In the genomic region with DNA sequence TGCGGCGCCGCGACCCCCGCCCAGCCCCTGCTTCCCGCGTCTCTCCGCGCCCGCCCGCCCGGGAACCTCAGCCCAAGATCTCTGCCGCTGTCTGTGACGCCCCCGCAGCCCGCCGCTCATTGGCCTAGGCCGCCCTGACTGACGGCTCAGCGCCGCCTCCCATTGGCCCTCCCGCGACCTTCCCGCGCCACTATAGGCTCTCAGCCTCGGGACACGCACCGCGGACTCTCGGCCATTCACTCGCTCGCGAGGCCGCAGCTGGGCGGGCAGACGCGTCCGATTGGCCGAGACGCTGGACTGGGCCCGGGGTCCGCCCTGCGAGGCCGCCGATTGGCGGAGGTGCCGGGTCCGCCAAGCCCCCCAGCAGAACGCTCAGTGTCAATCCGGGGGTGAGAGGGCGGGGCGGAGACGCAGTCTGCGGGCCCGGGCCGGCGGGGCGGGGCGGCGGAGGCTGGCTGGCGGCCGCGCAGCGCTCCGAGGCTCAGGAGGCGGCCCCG, we compare ENCODE assay signal across 8 cellular contexts. TPM values are rescaled to one million over a fixed set of nuclear protein-coding genes. Genes with fewer than 3 reads are reported as not detected.
DNase-seq lines count a peak whose midpoint lies in the region; ATAC-seq, FAIRE-seq and TF ChIP-seq lines count a peak whose summit lies in the region.

A gene (minus strand): TSS at position 95 of the 497 bp plus-strand sequence. CDS start 215 bp downstream, outside the sequence.

- H3K27ac Mint-ChIP-seq in WTC11, result peak within 1 kb of the TSS; percentile 98

- POLR2A ChIA-PET in WTC11 (lab: Charles Lee), result interaction anchor here (0.6 to 1.2 kb wide), 3 partner anchors 18 to 158 kb away, joined by 3 to 5 read pairs (median 5); a partner anchor contains a TSS

- TF ChIP-seq CTCF in WTC11 (IDR thresholded peaks at IDR 0.05), result no peak
- TF ChIP-seq CTCF in bronchial epithelial cell (IDR thresholded peaks at IDR 0.05; ENCODE audit: insufficient read depth, low read length, severe bottlenecking), result no peak

- ATAC-seq in GM19023 (IDR thresholded peaks at IDR 0.05; ENCODE audit: unreplicated experiment) (peak; percentile 93), HG03280 (IDR thresholded peaks at IDR 0.05; ENCODE audit: unreplicated experiment) (peak; percentile 88), WTC11 (peak; percentile 94)

- 0 out of 2 replicates have a peak, but pooled peaks cover 7% of the 10 kb centered on the region for H3K27me3 Mint-ChIP-seq in WTC11 (ENCODE audit: low read depth)

- no peaks in the 10 kb centered on the region for H3K36me3 ChIP-seq in bronchial epithelial cell (ENCODE audit: control insufficient read depth, insufficient read depth, low read length)

- peak within 1 kb of the TSS; percentile 76 for H3K4me3 ChIP-seq in bronchial epithelial cell (ENCODE audit: low read depth, low read length)
- peak within 1 kb of the TSS; percentile 63 to 95 (median 85) for H3K4me3 ChIP-seq in skin epidermis

- FAIRE-seq in bronchial epithelial cell (lab: Jason Lieb, UNC), result no peak

- H3K27ac ChIP-seq in skin epidermis, result peak within 1 kb of the TSS; percentile 71 to 98 (median 93)

- H3K27me3 ChIP-seq in bronchial epithelial cell (ENCODE audit: control insufficient read depth, insufficient read depth, low read length), result no peaks in the 10 kb centered on the region

- H3K9me3 Mint-ChIP-seq in WTC11, result no peaks in the 10 kb centered on the region

- 0 out of 2 replicates have a peak, but pooled peaks cover 3% of the 10 kb centered on the region for H3K36me3 Mint-ChIP-seq in WTC11

- CTCF ChIA-PET in WTC11 (lab: Charles Lee), result interaction anchor here (0.6 to 3.4 kb wide), 4 partner anchors 19 to 288 kb away, joined by 3 to 18 read pairs (median 6); a partner anchor contains a TSS

- DNase-seq in AG08395 (ENCODE audit: low spot score), result peak; percentile 99
- DNase-seq in NCI-H345 (lab: John Stamatoyannopoulos, UW), result peak; percentile 96
- DNase-seq in WTC11 (ENCODE audit: low spot score), result peak; percentile 99
- DNase-seq in bronchial epithelial cell (ENCODE audit: low read depth), result peak; percentile 94
- DNase-seq in iPS-NIHi11 (ENCODE audit: low spot score), result peak; percentile 99

- H3K4me3 Mint-ChIP-seq in WTC11, result peak within 1 kb of the TSS; percentile 90

- peaks cover 32% of the 10 kb centered on the region for H3K4me1 Mint-ChIP-seq in WTC11

TF ChIP-seq in WTC11, 78 proteins besides CTCF, POLR2A, EP300 and RAD21 (continues in another document):
- TF ChIP-seq, protein P1, sequence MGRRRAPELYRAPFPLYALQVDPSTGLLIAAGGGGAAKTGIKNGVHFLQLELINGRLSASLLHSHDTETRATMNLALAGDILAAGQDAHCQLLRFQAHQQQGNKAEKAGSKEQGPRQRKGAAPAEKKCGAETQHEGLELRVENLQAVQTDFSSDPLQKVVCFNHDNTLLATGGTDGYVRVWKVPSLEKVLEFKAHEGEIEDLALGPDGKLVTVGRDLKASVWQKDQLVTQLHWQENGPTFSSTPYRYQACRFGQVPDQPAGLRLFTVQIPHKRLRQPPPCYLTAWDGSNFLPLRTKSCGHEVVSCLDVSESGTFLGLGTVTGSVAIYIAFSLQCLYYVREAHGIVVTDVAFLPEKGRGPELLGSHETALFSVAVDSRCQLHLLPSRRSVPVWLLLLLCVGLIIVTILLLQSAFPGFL (CRISPR knock-in tag; IDR thresholded peaks at IDR 0.05; ENCODE audit: borderline replicate concordance), result no peak
- TF ChIP-seq, protein P2, sequence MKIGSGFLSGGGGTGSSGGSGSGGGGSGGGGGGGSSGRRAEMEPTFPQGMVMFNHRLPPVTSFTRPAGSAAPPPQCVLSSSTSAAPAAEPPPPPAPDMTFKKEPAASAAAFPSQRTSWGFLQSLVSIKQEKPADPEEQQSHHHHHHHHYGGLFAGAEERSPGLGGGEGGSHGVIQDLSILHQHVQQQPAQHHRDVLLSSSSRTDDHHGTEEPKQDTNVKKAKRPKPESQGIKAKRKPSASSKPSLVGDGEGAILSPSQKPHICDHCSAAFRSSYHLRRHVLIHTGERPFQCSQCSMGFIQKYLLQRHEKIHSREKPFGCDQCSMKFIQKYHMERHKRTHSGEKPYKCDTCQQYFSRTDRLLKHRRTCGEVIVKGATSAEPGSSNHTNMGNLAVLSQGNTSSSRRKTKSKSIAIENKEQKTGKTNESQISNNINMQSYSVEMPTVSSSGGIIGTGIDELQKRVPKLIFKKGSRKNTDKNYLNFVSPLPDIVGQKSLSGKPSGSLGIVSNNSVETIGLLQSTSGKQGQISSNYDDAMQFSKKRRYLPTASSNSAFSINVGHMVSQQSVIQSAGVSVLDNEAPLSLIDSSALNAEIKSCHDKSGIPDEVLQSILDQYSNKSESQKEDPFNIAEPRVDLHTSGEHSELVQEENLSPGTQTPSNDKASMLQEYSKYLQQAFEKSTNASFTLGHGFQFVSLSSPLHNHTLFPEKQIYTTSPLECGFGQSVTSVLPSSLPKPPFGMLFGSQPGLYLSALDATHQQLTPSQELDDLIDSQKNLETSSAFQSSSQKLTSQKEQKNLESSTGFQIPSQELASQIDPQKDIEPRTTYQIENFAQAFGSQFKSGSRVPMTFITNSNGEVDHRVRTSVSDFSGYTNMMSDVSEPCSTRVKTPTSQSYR (CRISPR knock-in tag; IDR thresholded peaks at IDR 0.05), result no peak
- TF ChIP-seq ZNF121 (CRISPR knock-in tag; IDR thresholded peaks at IDR 0.05), result no peak
- TF ChIP-seq, protein P3, sequence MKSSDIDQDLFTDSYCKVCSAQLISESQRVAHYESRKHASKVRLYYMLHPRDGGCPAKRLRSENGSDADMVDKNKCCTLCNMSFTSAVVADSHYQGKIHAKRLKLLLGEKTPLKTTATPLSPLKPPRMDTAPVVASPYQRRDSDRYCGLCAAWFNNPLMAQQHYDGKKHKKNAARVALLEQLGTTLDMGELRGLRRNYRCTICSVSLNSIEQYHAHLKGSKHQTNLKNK (CRISPR knock-in tag; IDR thresholded peaks at IDR 0.05), result no peak
- TF ChIP-seq NR3C1 (CRISPR knock-in tag; conservative IDR thresholded peaks at IDR 0.05; ENCODE audit: low read depth), result no peak
- no peak for TF ChIP-seq ZNF219 (CRISPR knock-in tag; IDR thresholded peaks at IDR 0.05; ENCODE audit: borderline replicate concordance)
- TF ChIP-seq SMAD4 (CRISPR knock-in tag; IDR thresholded peaks at IDR 0.05), result no peak
- TF ChIP-seq CREM (CRISPR knock-in tag; IDR thresholded peaks at IDR 0.05), result peak; percentile 46; the same call in 1 of the 2 replicates
- TF ChIP-seq GTF2I (CRISPR knock-in tag; conservative IDR thresholded peaks at IDR 0.05), result no peak
- TF ChIP-seq, protein P4, sequence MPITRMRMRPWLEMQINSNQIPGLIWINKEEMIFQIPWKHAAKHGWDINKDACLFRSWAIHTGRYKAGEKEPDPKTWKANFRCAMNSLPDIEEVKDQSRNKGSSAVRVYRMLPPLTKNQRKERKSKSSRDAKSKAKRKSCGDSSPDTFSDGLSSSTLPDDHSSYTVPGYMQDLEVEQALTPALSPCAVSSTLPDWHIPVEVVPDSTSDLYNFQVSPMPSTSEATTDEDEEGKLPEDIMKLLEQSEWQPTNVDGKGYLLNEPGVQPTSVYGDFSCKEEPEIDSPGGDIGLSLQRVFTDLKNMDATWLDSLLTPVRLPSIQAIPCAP (CRISPR knock-in tag; IDR thresholded peaks at IDR 0.05), result no peak
- TF ChIP-seq NFATC4 (CRISPR knock-in tag; IDR thresholded peaks at IDR 0.05), result no peak
- no peak for TF ChIP-seq ZNF423 (CRISPR knock-in tag; IDR thresholded peaks at IDR 0.05)
- TF ChIP-seq, protein P5, sequence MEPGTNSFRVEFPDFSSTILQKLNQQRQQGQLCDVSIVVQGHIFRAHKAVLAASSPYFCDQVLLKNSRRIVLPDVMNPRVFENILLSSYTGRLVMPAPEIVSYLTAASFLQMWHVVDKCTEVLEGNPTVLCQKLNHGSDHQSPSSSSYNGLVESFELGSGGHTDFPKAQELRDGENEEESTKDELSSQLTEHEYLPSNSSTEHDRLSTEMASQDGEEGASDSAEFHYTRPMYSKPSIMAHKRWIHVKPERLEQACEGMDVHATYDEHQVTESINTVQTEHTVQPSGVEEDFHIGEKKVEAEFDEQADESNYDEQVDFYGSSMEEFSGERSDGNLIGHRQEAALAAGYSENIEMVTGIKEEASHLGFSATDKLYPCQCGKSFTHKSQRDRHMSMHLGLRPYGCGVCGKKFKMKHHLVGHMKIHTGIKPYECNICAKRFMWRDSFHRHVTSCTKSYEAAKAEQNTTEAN (CRISPR knock-in tag; IDR thresholded peaks at IDR 0.05), result no peak
- no peak for TF ChIP-seq MXD4 (CRISPR knock-in tag; IDR thresholded peaks at IDR 0.05; ENCODE audit: borderline replicate concordance)
- TF ChIP-seq, protein P6, sequence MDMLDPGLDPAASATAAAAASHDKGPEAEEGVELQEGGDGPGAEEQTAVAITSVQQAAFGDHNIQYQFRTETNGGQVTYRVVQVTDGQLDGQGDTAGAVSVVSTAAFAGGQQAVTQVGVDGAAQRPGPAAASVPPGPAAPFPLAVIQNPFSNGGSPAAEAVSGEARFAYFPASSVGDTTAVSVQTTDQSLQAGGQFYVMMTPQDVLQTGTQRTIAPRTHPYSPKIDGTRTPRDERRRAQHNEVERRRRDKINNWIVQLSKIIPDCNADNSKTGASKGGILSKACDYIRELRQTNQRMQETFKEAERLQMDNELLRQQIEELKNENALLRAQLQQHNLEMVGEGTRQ (CRISPR knock-in tag; IDR thresholded peaks at IDR 0.05), result peak; percentile 34; the same call in 1 of the 2 replicates
- TF ChIP-seq NFYB (CRISPR knock-in tag; conservative IDR thresholded peaks at IDR 0.05; ENCODE audit: low read depth), result peak; percentile 100
- no peak for TF ChIP-seq IRF2 (CRISPR knock-in tag; IDR thresholded peaks at IDR 0.05; ENCODE audit: borderline replicate concordance, low read depth)
- no peak for TF ChIP-seq NFE2L1 (CRISPR knock-in tag; IDR thresholded peaks at IDR 0.05)
- TF ChIP-seq RORB (CRISPR knock-in tag; IDR thresholded peaks at IDR 0.05), result no peak
- TF ChIP-seq SP1 (CRISPR knock-in tag; conservative IDR thresholded peaks at IDR 0.05), result peak; percentile 84

RNA-seq across cellular contexts. Expression of the gene that starts here (rescaled TPM):
- total RNA-seq in WTC11 (2021), result 37.8 to 48.0 TPM (median 41.7 TPM) in 3 replicates
- 13.7 and 13.8 TPM in 2 replicates for total RNA-seq in bronchial epithelial cell

Comparison
In these comparisons a context has a peak if more than half of its experiments do, and no peak if none do; other contexts are left out.
1. Peak in every context shown above with its lines: DNase-seq, ATAC-seq, H3K4me3 ChIP-seq and H3K27ac ChIP-seq.